Comparison of ENCODE assay signal across 8 cellular contexts in genomic region chr2:206004004-206004693, GRCh38.
DNase-seq lines count a peak whose midpoint lies in the region; ATAC-seq, FAIRE-seq and TF ChIP-seq lines count a peak whose summit lies in the region.

No MANE protein-coding gene starts in this region.

- peak; percentile 77 to 92 for ATAC-seq in A549
- ATAC-seq in HG03196 (IDR thresholded peaks at IDR 0.05; ENCODE audit: unreplicated experiment), result no peak
- ATAC-seq in HG03280 (IDR thresholded peaks at IDR 0.05; ENCODE audit: unreplicated experiment), result no peak

- WGBS in A549 (ENCODE audit: missing lambda C conversion rate), result 94% methylated on average over 8 of the region's 8 CpGs

- POLR2A ChIA-PET in A549 (lab: Yijun Ruan, JAX), result no interaction called here

- no peak overlapping the region for H3K27ac ChIP-seq in A549

- H3K4me1 ChIP-seq in A549, result no peaks in the 10 kb centered on the region

- CTCF ChIA-PET in A549 (lab: Yijun Ruan, JAX), result interaction anchor here (1.1 to 2.0 kb wide), 5 partner anchors 9 to 56 kb away, joined by 3 to 8 read pairs (median 5); no protein-coding TSS in a partner anchor

- no peak for TF ChIP-seq POLR2A in A549 (IDR thresholded peaks at IDR 0.05; ENCODE audit: low read length)

- no peak for FAIRE-seq in A549 (lab: Jason Lieb, UNC)

- H3K9me3 ChIP-seq in A549, result no peaks in the 10 kb centered on the region

- peak; percentile 36 to 64; a peak in 3 of 5 replicates for TF ChIP-seq RAD21 in A549 (conservative IDR thresholded peaks at IDR 0.05 in 1 of 2, IDR thresholded peaks at IDR 0.05 in 1 of 2)

- H3K4me2 ChIP-seq in A549, result no peak overlapping the region

- no peak for TF ChIP-seq CTCF in A549 (IDR thresholded peaks at IDR 0.05)
- TF ChIP-seq CTCF in GM12872 (IDR thresholded peaks at IDR 0.05; ENCODE audit: insufficient read depth, low read depth, low read length), result peak; percentile 71
- peak; percentile 34 for TF ChIP-seq CTCF in fibroblast of mammary gland (conservative IDR thresholded peaks at IDR 0.05; ENCODE audit: control insufficient read depth, insufficient read depth, low read depth, low read length)

- H3K4me3 ChIP-seq in A549 (no peak overlapping the region), fibroblast of mammary gland (ENCODE audit: control insufficient read depth, low read depth, low read length) (no peak overlapping the region)

- TF ChIP-seq EP300 in A549 (IDR thresholded peaks at IDR 0.05), result no peak

- DNase-seq in A549 (ENCODE audit: low read depth in 1 of 2, low spot score in 1 of 2) (peak in 1 of 2 experiments; percentile 55), NCI-H82 (lab: John Stamatoyannopoulos, UW) (peak; percentile 75), fibroblast of mammary gland (ENCODE audit: low read depth) (peak; percentile 26), activated gamma-delta T cell treated with Interleukin-2 at 50 U/mL for 16 hours (no peak), NCI-H1930 (lab: John Stamatoyannopoulos, UW) (no peak)

TF ChIP-seq in A549, 52 proteins besides CTCF, POLR2A, EP300 and RAD21:
- TF ChIP-seq HES2 (IDR thresholded peaks at IDR 0.05) (no peak), HOXB13 (CRISPR knock-in tag; IDR thresholded peaks at IDR 0.05; ENCODE audit: low read depth) (no peak), BCL3 (IDR thresholded peaks at IDR 0.05) (no peak), E2F6 (IDR thresholded peaks at IDR 0.05; ENCODE audit: borderline replicate concordance, low read depth) (no peak), ESRRA (IDR thresholded peaks at IDR 0.05; ENCODE audit: borderline replicate concordance, low read length) (no peak), RFX5 (IDR thresholded peaks at IDR 0.05) (no peak), ELK1 (IDR thresholded peaks at IDR 0.05; ENCODE audit: low read depth, low read length) (no peak), FOSB (CRISPR knock-in tag; IDR thresholded peaks at IDR 0.05) (no peak), ZFP36 (IDR thresholded peaks at IDR 0.05; ENCODE audit: borderline replicate concordance, partially characterized antibody) (no peak), KDM5A (IDR thresholded peaks at IDR 0.05) (no peak)

Comparison
In these comparisons a context has a peak if more than half of its experiments do, and no peak if none do; other contexts are left out.
1. ATAC-seq: peak in A549 (2 of 2); none in HG03196 (single experiment) and HG03280 (single experiment).
2. DNase-seq: peak in NCI-H82 (single experiment) and fibroblast of mammary gland (single experiment); none in activated gamma-delta T cell treated with Interleukin-2 at 50 U/mL for 16 hours (single experiment) and NCI-H1930 (0 of 2).